Comparison of ENCODE assay signal across 8 cellular contexts in the genomic region with DNA sequence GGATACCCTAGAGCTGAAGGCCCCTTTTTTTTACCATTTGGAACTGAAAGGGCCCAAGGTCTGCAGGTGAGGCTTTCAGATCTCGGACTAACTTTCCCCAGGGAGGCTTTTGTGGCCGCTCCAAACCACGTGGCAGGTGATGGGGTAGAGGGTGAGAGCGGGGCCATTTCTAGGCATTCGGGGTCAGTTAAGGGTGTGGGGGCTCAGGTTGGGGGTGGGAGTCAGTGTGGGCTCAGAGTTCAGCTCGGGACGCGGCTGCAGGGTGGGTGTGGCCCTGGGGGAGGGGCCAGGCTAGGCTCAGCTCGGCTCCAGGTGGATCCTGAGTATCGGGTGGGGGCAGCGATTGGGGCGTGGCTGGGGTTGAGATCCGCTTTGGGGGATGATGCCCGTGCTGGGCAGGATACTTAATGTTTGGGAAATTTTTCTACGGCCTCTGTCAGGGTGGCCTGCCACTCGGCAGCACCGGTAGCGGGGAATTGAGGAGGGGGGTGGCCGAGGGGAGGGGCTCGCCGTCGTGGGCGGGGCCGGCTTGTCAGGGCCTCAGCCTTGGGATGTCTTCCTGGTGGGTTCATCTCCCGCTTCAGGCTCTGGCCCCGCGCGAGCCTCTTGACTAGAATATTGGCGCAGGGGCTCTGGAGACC. TPM values are rescaled to one million over a fixed set of nuclear protein-coding genes. Genes with fewer than 3 reads are reported as not detected.
DNase-seq lines count a peak whose midpoint lies in the region; TF ChIP-seq lines count a peak whose summit lies in the region.

No MANE protein-coding gene starts in this region.

- H3K4me1 Mint-ChIP-seq in type B pancreatic cell (ENCODE audit: unreplicated experiment): peaks cover 34% of the 10 kb centered on the region

- TF ChIP-seq CTCF in astrocyte of the spinal cord (IDR thresholded peaks at IDR 0.05; ENCODE audit: low read depth, low read length) (no peak), lower leg skin (IDR thresholded peaks at IDR 0.05) (no peak), type B pancreatic cell (conservative IDR thresholded peaks at IDR 0.05) (no peak)

- no peaks in the 10 kb centered on the region for H3K9me3 Mint-ChIP-seq in type B pancreatic cell

- no peaks in the 10 kb centered on the region for H3K36me3 Mint-ChIP-seq in type B pancreatic cell

- TF ChIP-seq POLR2A in lower leg skin (IDR thresholded peaks at IDR 0.05): no peak

- DNase-seq in COLO668 (lab: John Stamatoyannopoulos, UW; ENCODE audit: unreplicated experiment): peak; percentile 57
- no peak for DNase-seq in Jurkat, Clone E6-1 (ENCODE audit: low read depth, low spot score)
- no peak for DNase-seq in astrocyte of the spinal cord (ENCODE audit: low read depth, low spot score)
- no peak for DNase-seq in lower leg skin (ENCODE audit: low spot score in 2 of 2)
- DNase-seq in type B pancreatic cell (ENCODE audit: extremely low spot score, unreplicated experiment): no peak
- DNase-seq in glomerular visceral epithelial cell (ENCODE audit: extremely low spot score): no peak
- DNase-seq in AG08395 (ENCODE audit: low spot score): no peak
- no peak for DNase-seq in cortex of kidney (lab: John Stamatoyannopoulos, UW)

- in situ Hi-C loops in astrocyte of the spinal cord (cut with HindIII; ENCODE audit: low sequenced_read_pairs): no loop called here

- intact Hi-C loops in lower leg skin (cut with DNase I; ENCODE audit: low total_unique reads): loop anchor here (5.0 kb wide), 2 partner anchors 38 to 112 kb away; no protein-coding TSS in a partner anchor

- peak overlapping the region; percentile 93 for H3K4me3 Mint-ChIP-seq in type B pancreatic cell

- no peaks in the 10 kb centered on the region for H3K27me3 Mint-ChIP-seq in type B pancreatic cell

- peak overlapping the region; percentile 56 for H3K4me3 ChIP-seq in Jurkat, Clone E6-1 (ENCODE audit: low read length)
- H3K4me3 ChIP-seq in astrocyte of the spinal cord (ENCODE audit: low read depth, low read length): peak overlapping the region; percentile 57
- H3K4me3 ChIP-seq in lower leg skin (ENCODE audit: low read depth, poor library complexity, severe bottlenecking): peak overlapping the region; percentile 58

- WGBS in lower leg skin, 2 donors: 10 to 11% methylated on average over 28 to 29 of the region's 29 CpGs

- peak overlapping the region; percentile 97 for H3K27ac Mint-ChIP-seq in type B pancreatic cell

RNA-seq across cellular contexts. Expression of a gene that starts 2.5 kb away (rescaled TPM):
- polyA plus RNA-seq in Jurkat, Clone E6-1 (2012; ENCODE audit: insufficient read depth, insufficient read length): 58.9 TPM
- total RNA-seq in lower leg skin (100 to 1,000 TPM in 2 of 4 donors, 10 to 100 TPM in 2; 50.8 to 151 (median 98.7) TPM), type B pancreatic cell (ENCODE audit: low replicate concordance) (38.6 and 58.2 TPM in 2 replicates)
